In genomic region chr2:8424997-8425900, GRCh38 we compare ENCODE assay signal across 17 cellular contexts.
A peak's percentile ranks its signal among the peaks of the same experiment; 100 is the strongest.
DNase-seq lines count a peak whose midpoint lies in the region; ATAC-seq, FAIRE-seq and TF ChIP-seq lines count a peak whose summit lies in the region.
"Had no signal": no experiment of that assay in that cellular context is flagged by ENCODE, and none has a peak within 500 bp of the region (broad histone marks: within the 10 kb centered on the region; RNA-seq: fewer than 3 reads in every experiment).

No MANE protein-coding gene starts in this region.

- TF ChIP-seq CTCF in activated CD8-positive, alpha-beta T cell treated with anti-CD3 and anti-CD28 coated beads for 36 hours (IDR thresholded peaks at IDR 0.05): no peak
- no peak for TF ChIP-seq CTCF in lower leg skin (IDR thresholded peaks at IDR 0.05)

- POLR2A ChIA-PET in activated CD8-positive, alpha-beta T cell treated with anti-CD3 and anti-CD28 coated beads for 36 hours (lab: Charles Lee): no interaction called here

- no peak overlapping the region for H3K27ac Mint-ChIP-seq in activated CD8-positive, alpha-beta T cell treated with anti-CD3 and anti-CD28 coated beads for 36 hours
- H3K27ac Mint-ChIP-seq: activated naive CD4-positive, alpha-beta T cell treated with anti-CD3 and anti-CD28 coated beads, Interleukin-2, amount 50 U/mL, for 72 hours; nephron; stimulated activated naive CD8-positive, alpha-beta T cell treated with anti-CD3 and anti-CD28 coated beads, Interleukin-15, amount 100 ng/mL, for 72 hours had no signal

- no peaks in the 10 kb centered on the region for H3K36me3 Mint-ChIP-seq in activated CD8-positive, alpha-beta T cell treated with anti-CD3 and anti-CD28 coated beads for 36 hours (ENCODE audit: low read depth)
- H3K36me3 Mint-ChIP-seq: activated naive CD4-positive, alpha-beta T cell treated with anti-CD3 and anti-CD28 coated beads, Interleukin-2, amount 50 U/mL, for 72 hours had no signal

- H3K4me1 Mint-ChIP-seq in activated CD8-positive, alpha-beta T cell treated with anti-CD3 and anti-CD28 coated beads for 36 hours (ENCODE audit: low read depth): peaks cover 6% of the 10 kb centered on the region
- H3K4me1 Mint-ChIP-seq: nephron had no signal

- FAIRE-seq in GM12891 (lab: Jason Lieb, UNC): peak; percentile 58

- no peak overlapping the region for H3K4me3 ChIP-seq in lower leg skin (ENCODE audit: low read depth, poor library complexity, severe bottlenecking)
- H3K4me3 ChIP-seq: breast epithelium had no signal

- peaks cover 4% of the 10 kb centered on the region for H3K27me3 Mint-ChIP-seq in activated CD8-positive, alpha-beta T cell treated with anti-CD3 and anti-CD28 coated beads for 36 hours

- ATAC-seq in activated CD8-positive, alpha-beta T cell treated with anti-CD3 and anti-CD28 coated beads for 36 hours: peak; percentile 17
- ATAC-seq: activated naive CD4-positive, alpha-beta T cell treated with anti-CD3 and anti-CD28 coated beads, Interleukin-2, amount 50 U/mL, for 72 hours; Panc1; stimulated activated naive CD8-positive, alpha-beta T cell treated with anti-CD3 and anti-CD28 coated beads, Interleukin-15, amount 100 ng/mL, for 72 hours had no signal

- in situ Hi-C loops in G401 (cut with HindIII; ENCODE audit: low sequenced_read_pairs): no loop called here

- CTCF ChIA-PET in activated CD8-positive, alpha-beta T cell treated with anti-CD3 and anti-CD28 coated beads for 36 hours (lab: Charles Lee): no interaction called here

- intact Hi-C loops in activated CD8-positive, alpha-beta T cell treated with anti-CD3 and anti-CD28 coated beads for 36 hours (cut with micrococcal nuclease): no loop called here
- intact Hi-C loops in lower leg skin (cut with DNase I; ENCODE audit: low total_unique reads): no loop called here

- WGBS in lower leg skin, 2 donors: 84 to 90% methylated on average over 26 of the region's 26 CpGs

- H3K9me3 Mint-ChIP-seq in activated CD8-positive, alpha-beta T cell treated with anti-CD3 and anti-CD28 coated beads for 36 hours: no peaks in the 10 kb centered on the region
- H3K9me3 Mint-ChIP-seq: stimulated activated naive CD8-positive, alpha-beta T cell treated with anti-CD3 and anti-CD28 coated beads, Interleukin-15, amount 100 ng/mL, for 72 hours had no signal

- TF ChIP-seq POLR2A in GM12891 (IDR thresholded peaks at IDR 0.05; ENCODE audit: low read depth, low read length) (no peak), lower leg skin (IDR thresholded peaks at IDR 0.05) (no peak)

- H3K4me3 Mint-ChIP-seq in activated CD8-positive, alpha-beta T cell treated with anti-CD3 and anti-CD28 coated beads for 36 hours: no peak overlapping the region
- H3K4me3 Mint-ChIP-seq: nephron; stimulated activated naive CD8-positive, alpha-beta T cell treated with anti-CD3 and anti-CD28 coated beads, Interleukin-15, amount 100 ng/mL, for 72 hours had no signal

- DNase-seq in activated CD8-positive, alpha-beta memory T cell treated with anti-CD3 and anti-CD28 coated beads for 24 hours: peak; percentile 63
- DNase-seq in activated CD8-positive, alpha-beta memory T cell treated with anti-CD3 and anti-CD28 coated beads, Interleukin-2, amount 50 U/mL, for 4 hours: no peak
- DNase-seq in GM12891 (ENCODE audit: insufficient read length, low spot score) (peak; percentile 27), retina (peak; percentile 32), 8988T (no peak), lower leg skin (ENCODE audit: low spot score in 2 of 2) (no peak), G401 (ENCODE audit: low spot score) (no peak)
- peak; percentile 46 for DNase-seq in activated CD8-positive, alpha-beta T cell treated with anti-CD3 and anti-CD28 coated beads for 36 hours
- DNase-seq: effector memory CD4-positive, alpha-beta T cell; NCI-H1048; NCI-H446 treated with DMSO at 0.1 percent for 48 hours; SW 1271 had no signal

TF ChIP-seq in GM12891, 5 proteins besides CTCF, POLR2A, EP300 and RAD21:
- TF ChIP-seq PAX5 (IDR thresholded peaks at IDR 0.05; ENCODE audit: insufficient read depth, low read length, severe bottlenecking) (no peak), TAF1 (IDR thresholded peaks at IDR 0.05; ENCODE audit: low read depth, low read length) (no peak), SPI1 (IDR thresholded peaks at IDR 0.05; ENCODE audit: low read depth, low read length) (no peak), POU2F2 (IDR thresholded peaks at IDR 0.05; ENCODE audit: low read depth, low read length) (peak; percentile 70; the same call in 1 of the 2 replicates), POLR2AphosphoS5 (IDR thresholded peaks at IDR 0.05; ENCODE audit: low read depth, low read length) (no peak)

Comparison
In these comparisons a context has a peak if more than half of its experiments do, and no peak if none do; other contexts are left out.
1. DNase-seq: peak in activated CD8-positive, alpha-beta memory T cell treated with anti-CD3 and anti-CD28 coated beads for 24 hours (single experiment), GM12891 (single experiment), activated CD8-positive, alpha-beta T cell treated with anti-CD3 and anti-CD28 coated beads for 36 hours (single experiment) and retina (single experiment); none in activated CD8-positive, alpha-beta memory T cell treated with anti-CD3 and anti-CD28 coated beads, Interleukin-2, amount 50 U/mL, for 4 hours (single experiment), 8988T (single experiment), lower leg skin (0 of 2) and G401 (single experiment).